1 cellular context compared by ENCODE assay signal in the genomic region with DNA sequence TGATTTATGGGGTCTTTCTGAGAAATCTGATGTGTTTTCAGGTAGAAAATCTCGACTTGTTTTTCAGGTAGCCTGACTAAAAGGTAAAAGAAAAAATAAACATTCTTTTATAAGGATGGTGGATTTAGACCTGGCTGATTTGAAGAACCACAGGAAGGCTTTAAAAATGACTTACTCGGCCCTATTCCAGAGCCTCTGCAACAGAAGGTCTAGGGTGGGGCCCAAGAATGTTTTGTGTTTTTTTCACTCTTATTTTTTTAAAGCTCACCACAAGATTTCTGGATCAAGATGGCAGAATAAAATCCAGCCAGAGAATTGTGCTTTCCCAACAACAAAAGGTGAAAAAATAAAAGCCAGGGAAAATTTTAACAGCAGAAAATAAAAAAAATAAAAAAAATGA.
TF ChIP-seq lines count a peak whose summit lies in the region.

No MANE protein-coding gene starts in this region.

TF ChIP-seq in GM12878, 131 proteins besides CTCF, POLR2A, EP300 and RAD21 (continued from another document):
- TF ChIP-seq, protein P1, sequence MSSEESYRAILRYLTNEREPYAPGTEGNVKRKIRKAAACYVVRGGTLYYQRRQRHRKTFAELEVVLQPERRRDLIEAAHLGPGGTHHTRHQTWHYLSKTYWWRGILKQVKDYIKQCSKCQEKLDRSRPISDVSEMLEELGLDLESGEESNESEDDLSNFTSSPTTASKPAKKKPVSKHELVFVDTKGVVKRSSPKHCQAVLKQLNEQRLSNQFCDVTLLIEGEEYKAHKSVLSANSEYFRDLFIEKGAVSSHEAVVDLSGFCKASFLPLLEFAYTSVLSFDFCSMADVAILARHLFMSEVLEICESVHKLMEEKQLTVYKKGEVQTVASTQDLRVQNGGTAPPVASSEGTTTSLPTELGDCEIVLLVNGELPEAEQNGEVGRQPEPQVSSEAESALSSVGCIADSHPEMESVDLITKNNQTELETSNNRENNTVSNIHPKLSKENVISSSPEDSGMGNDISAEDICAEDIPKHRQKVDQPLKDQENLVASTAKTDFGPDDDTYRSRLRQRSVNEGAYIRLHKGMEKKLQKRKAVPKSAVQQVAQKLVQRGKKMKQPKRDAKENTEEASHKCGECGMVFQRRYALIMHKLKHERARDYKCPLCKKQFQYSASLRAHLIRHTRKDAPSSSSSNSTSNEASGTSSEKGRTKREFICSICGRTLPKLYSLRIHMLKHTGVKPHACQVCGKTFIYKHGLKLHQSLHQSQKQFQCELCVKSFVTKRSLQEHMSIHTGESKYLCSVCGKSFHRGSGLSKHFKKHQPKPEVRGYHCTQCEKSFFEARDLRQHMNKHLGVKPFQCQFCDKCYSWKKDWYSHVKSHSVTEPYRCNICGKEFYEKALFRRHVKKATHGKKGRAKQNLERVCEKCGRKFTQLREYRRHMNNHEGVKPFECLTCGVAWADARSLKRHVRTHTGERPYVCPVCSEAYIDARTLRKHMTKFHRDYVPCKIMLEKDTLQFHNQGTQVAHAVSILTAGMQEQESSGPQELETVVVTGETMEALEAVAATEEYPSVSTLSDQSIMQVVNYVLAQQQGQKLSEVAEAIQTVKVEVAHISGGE (CRISPR knock-in tag; IDR thresholded peaks at IDR 0.05): no peak
- TF ChIP-seq, protein P2, sequence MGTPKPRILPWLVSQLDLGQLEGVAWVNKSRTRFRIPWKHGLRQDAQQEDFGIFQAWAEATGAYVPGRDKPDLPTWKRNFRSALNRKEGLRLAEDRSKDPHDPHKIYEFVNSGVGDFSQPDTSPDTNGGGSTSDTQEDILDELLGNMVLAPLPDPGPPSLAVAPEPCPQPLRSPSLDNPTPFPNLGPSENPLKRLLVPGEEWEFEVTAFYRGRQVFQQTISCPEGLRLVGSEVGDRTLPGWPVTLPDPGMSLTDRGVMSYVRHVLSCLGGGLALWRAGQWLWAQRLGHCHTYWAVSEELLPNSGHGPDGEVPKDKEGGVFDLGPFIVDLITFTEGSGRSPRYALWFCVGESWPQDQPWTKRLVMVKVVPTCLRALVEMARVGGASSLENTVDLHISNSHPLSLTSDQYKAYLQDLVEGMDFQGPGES (IDR thresholded peaks at IDR 0.05): no peak
- TF ChIP-seq, protein P3, sequence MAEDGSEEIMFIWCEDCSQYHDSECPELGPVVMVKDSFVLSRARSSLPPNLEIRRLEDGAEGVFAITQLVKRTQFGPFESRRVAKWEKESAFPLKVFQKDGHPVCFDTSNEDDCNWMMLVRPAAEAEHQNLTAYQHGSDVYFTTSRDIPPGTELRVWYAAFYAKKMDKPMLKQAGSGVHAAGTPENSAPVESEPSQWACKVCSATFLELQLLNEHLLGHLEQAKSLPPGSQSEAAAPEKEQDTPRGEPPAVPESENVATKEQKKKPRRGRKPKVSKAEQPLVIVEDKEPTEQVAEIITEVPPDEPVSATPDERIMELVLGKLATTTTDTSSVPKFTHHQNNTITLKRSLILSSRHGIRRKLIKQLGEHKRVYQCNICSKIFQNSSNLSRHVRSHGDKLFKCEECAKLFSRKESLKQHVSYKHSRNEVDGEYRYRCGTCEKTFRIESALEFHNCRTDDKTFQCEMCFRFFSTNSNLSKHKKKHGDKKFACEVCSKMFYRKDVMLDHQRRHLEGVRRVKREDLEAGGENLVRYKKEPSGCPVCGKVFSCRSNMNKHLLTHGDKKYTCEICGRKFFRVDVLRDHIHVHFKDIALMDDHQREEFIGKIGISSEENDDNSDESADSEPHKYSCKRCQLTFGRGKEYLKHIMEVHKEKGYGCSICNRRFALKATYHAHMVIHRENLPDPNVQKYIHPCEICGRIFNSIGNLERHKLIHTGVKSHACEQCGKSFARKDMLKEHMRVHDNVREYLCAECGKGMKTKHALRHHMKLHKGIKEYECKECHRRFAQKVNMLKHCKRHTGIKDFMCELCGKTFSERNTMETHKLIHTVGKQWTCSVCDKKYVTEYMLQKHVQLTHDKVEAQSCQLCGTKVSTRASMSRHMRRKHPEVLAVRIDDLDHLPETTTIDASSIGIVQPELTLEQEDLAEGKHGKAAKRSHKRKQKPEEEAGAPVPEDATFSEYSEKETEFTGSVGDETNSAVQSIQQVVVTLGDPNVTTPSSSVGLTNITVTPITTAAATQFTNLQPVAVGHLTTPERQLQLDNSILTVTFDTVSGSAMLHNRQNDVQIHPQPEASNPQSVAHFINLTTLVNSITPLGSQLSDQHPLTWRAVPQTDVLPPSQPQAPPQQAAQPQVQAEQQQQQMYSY (CRISPR knock-in tag; IDR thresholded peaks at IDR 0.05): no peak
- TF ChIP-seq POLR2AphosphoS2 (IDR thresholded peaks at IDR 0.05; ENCODE audit: low read depth, low read length): no peak
- TF ChIP-seq, protein P4, sequence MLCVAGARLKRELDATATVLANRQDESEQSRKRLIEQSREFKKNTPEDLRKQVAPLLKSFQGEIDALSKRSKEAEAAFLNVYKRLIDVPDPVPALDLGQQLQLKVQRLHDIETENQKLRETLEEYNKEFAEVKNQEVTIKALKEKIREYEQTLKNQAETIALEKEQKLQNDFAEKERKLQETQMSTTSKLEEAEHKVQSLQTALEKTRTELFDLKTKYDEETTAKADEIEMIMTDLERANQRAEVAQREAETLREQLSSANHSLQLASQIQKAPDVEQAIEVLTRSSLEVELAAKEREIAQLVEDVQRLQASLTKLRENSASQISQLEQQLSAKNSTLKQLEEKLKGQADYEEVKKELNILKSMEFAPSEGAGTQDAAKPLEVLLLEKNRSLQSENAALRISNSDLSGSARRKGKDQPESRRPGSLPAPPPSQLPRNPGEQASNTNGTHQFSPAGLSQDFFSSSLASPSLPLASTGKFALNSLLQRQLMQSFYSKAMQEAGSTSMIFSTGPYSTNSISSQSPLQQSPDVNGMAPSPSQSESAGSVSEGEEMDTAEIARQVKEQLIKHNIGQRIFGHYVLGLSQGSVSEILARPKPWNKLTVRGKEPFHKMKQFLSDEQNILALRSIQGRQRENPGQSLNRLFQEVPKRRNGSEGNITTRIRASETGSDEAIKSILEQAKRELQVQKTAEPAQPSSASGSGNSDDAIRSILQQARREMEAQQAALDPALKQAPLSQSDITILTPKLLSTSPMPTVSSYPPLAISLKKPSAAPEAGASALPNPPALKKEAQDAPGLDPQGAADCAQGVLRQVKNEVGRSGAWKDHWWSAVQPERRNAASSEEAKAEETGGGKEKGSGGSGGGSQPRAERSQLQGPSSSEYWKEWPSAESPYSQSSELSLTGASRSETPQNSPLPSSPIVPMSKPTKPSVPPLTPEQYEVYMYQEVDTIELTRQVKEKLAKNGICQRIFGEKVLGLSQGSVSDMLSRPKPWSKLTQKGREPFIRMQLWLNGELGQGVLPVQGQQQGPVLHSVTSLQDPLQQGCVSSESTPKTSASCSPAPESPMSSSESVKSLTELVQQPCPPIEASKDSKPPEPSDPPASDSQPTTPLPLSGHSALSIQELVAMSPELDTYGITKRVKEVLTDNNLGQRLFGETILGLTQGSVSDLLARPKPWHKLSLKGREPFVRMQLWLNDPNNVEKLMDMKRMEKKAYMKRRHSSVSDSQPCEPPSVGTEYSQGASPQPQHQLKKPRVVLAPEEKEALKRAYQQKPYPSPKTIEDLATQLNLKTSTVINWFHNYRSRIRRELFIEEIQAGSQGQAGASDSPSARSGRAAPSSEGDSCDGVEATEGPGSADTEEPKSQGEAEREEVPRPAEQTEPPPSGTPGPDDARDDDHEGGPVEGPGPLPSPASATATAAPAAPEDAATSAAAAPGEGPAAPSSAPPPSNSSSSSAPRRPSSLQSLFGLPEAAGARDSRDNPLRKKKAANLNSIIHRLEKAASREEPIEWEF (IDR thresholded peaks at IDR 0.05; ENCODE audit: insufficient replicate concordance, low read depth, low read length): no peak
- no peak for TF ChIP-seq IRF4 (IDR thresholded peaks at IDR 0.05; ENCODE audit: low read depth, low read length)
- no peak for TF ChIP-seq PAX8 (IDR thresholded peaks at IDR 0.05)
- no peak for TF ChIP-seq MTA2 (IDR thresholded peaks at IDR 0.05; ENCODE audit: low read depth)
- TF ChIP-seq, protein P5, sequence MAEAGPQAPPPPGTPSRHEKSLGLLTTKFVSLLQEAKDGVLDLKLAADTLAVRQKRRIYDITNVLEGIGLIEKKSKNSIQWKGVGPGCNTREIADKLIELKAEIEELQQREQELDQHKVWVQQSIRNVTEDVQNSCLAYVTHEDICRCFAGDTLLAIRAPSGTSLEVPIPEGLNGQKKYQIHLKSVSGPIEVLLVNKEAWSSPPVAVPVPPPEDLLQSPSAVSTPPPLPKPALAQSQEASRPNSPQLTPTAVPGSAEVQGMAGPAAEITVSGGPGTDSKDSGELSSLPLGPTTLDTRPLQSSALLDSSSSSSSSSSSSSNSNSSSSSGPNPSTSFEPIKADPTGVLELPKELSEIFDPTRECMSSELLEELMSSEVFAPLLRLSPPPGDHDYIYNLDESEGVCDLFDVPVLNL (IDR thresholded peaks at IDR 0.05; ENCODE audit: low read depth, low read length): no peak
- TF ChIP-seq YBX1 (IDR thresholded peaks at IDR 0.05): no peak
- TF ChIP-seq FOXK2 (IDR thresholded peaks at IDR 0.05): no peak
- TF ChIP-seq FOXM1 (IDR thresholded peaks at IDR 0.05; ENCODE audit: low read depth, low read length): no peak
- TF ChIP-seq, protein P6, sequence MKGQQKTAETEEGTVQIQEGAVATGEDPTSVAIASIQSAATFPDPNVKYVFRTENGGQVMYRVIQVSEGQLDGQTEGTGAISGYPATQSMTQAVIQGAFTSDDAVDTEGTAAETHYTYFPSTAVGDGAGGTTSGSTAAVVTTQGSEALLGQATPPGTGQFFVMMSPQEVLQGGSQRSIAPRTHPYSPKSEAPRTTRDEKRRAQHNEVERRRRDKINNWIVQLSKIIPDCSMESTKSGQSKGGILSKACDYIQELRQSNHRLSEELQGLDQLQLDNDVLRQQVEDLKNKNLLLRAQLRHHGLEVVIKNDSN (IDR thresholded peaks at IDR 0.05; ENCODE audit: borderline replicate concordance, extremely low read length, insufficient read depth, low read depth, low read length): no peak
- TF ChIP-seq WRNIP1 (IDR thresholded peaks at IDR 0.05; ENCODE audit: borderline replicate concordance, low read depth, low read length): no peak
